In the genomic region with DNA sequence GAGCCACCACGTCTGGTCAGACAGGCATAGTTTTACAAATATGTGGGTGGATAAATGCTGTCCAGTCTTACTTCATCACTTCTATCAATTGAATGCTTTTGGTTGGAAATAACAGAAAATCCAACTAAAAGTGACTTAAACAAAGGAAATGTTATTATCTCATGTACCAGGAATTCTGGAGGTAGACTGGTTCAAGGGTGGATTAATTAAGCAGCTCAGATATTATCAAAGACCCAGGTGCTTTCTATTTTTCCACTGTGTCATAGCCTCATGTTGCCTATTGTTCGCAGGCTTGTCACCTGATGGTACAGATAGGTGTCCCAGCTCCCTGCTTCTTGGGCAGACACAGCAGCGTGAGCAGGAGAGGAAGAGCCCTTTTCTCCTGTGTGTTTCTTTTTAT, we compare ENCODE assay signal across 35 cellular contexts.
"Had no signal": no experiment of that assay in that cellular context is flagged by ENCODE, and none has a peak within 500 bp of the region (broad histone marks: within the 10 kb centered on the region; RNA-seq: fewer than 3 reads in every experiment).

No MANE protein-coding gene starts in this region.

- H3K9me3 ChIP-seq: adrenal gland, MG63, Peyer's patch had no signal

- H3K4me3 Mint-ChIP-seq: activated CD4-positive, alpha-beta T cell treated with anti-CD3 and anti-CD28 coated beads for 36 hours; activated CD4-positive, alpha-beta T cell treated with anti-CD3 and anti-CD28 coated beads, Interleukin-2, amount 10 ng/mL, durations not matched to agents 7 days and 5 days; activated CD8-positive, alpha-beta T cell treated with anti-CD3 and anti-CD28 coated beads, Interleukin-2, amount 10 ng/mL, durations not matched to agents 7 days and 5 days; activated naive CD4-positive, alpha-beta T cell treated with anti-CD3 and anti-CD28 coated beads for 36 hours; activated T-cell treated with anti-CD3 and anti-CD28 coated beads, Interleukin-2, amount 50 U/mL, for 4 hours; activated T-helper 1 cell treated with anti-CD3 and anti-CD28 coated beads, Interleukin-12 subunit alpha, Interleukin-12 subunit beta, Interleukin-2, Interleukin-4 antibody, amounts not matched to agents 30 ng/mL and 10 ng/mL and 1 ng/mL, durations not matched to agents 14 hours and 24 hours and 36 hours; brain; central memory CD8-positive, alpha-beta T cell; IgD-negative memory B cell; T-helper 1 cell treated with Interleukin-12 subunit alpha and Interleukin-12 subunit beta and Interleukin-4 antibody, amounts not matched to agents 30 μg/mL and 1 μg/mL, for 36 hours; T-helper 2 cell treated with Interferon-gamma antibody and Interleukin-4, amounts not matched to agents 5 μg/mL and 100 μg/mL, for 36 hours; WTC11 had no signal

- H3K27ac ChIP-seq: adrenal gland, cardiac muscle cell, Peyer's patch had no signal

- H3K27ac Mint-ChIP-seq: activated CD4-positive, alpha-beta T cell treated with anti-CD3 and anti-CD28 coated beads for 36 hours; activated CD4-positive, alpha-beta T cell treated with anti-CD3 and anti-CD28 coated beads, Interleukin-2, amount 10 ng/mL, durations not matched to agents 7 days and 5 days; activated CD8-positive, alpha-beta T cell treated with anti-CD3 and anti-CD28 coated beads, Interleukin-2, amount 10 ng/mL, durations not matched to agents 7 days and 5 days; activated naive CD4-positive, alpha-beta T cell treated with anti-CD3 and anti-CD28 coated beads for 36 hours; activated naive CD4-positive, alpha-beta T cell treated with anti-CD3 and anti-CD28 coated beads, Interleukin-2, amount 50 U/mL, for 72 hours; activated T-helper 1 cell treated with anti-CD3 and anti-CD28 coated beads, Interleukin-12 subunit alpha, Interleukin-12 subunit beta, Interleukin-2, Interleukin-4 antibody, amounts not matched to agents 30 ng/mL and 10 ng/mL and 1 ng/mL, durations not matched to agents 14 hours and 24 hours and 36 hours; brain; IgD-negative memory B cell; T-helper 1 cell treated with Interleukin-12 subunit alpha and Interleukin-12 subunit beta and Interleukin-4 antibody, amounts not matched to agents 30 μg/mL and 1 μg/mL, for 36 hours; T-helper 2 cell treated with Interferon-gamma antibody and Interleukin-4, amounts not matched to agents 5 μg/mL and 100 μg/mL, for 36 hours; WTC11 had no signal

- FAIRE-seq: TTC549 had no signal

- H3K36me3 ChIP-seq: adrenal gland, cardiac muscle cell, MG63, Peyer's patch had no signal

- H3K4me3 ChIP-seq: adrenal gland, cardiac muscle cell, MG63, Peyer's patch had no signal

- H3K36me3 Mint-ChIP-seq: activated naive CD4-positive, alpha-beta T cell treated with anti-CD3 and anti-CD28 coated beads, Interleukin-2, amount 50 U/mL, for 72 hours; brain; IgD-negative memory B cell; WTC11 had no signal

- H3K4me1 Mint-ChIP-seq: activated CD4-positive, alpha-beta T cell treated with anti-CD3 and anti-CD28 coated beads for 36 hours; activated CD4-positive, alpha-beta T cell treated with anti-CD3 and anti-CD28 coated beads, Interleukin-2, amount 10 ng/mL, durations not matched to agents 7 days and 5 days; brain; central memory CD8-positive, alpha-beta T cell; IgD-negative memory B cell; WTC11 had no signal

- H3K9me3 Mint-ChIP-seq: activated CD4-positive, alpha-beta T cell treated with anti-CD3 and anti-CD28 coated beads, Interleukin-2, amount 10 ng/mL, durations not matched to agents 7 days and 5 days; activated T-helper 1 cell treated with anti-CD3 and anti-CD28 coated beads, Interleukin-12 subunit alpha, Interleukin-12 subunit beta, Interleukin-2, Interleukin-4 antibody, amounts not matched to agents 30 ng/mL and 10 ng/mL and 1 ng/mL, durations not matched to agents 14 hours and 24 hours and 36 hours; central memory CD8-positive, alpha-beta T cell; T-helper 2 cell treated with Interferon-gamma antibody and Interleukin-4, amounts not matched to agents 5 μg/mL and 100 μg/mL, for 36 hours had no signal

- H3K27me3 Mint-ChIP-seq: activated CD4-positive, alpha-beta T cell treated with anti-CD3 and anti-CD28 coated beads for 36 hours; central memory CD8-positive, alpha-beta T cell; IgD-negative memory B cell had no signal

- H3K27me3 ChIP-seq: adrenal gland, cardiac muscle cell, Peyer's patch had no signal

- DNase-seq: activated CD4-positive, alpha-beta T cell treated with anti-CD3 and anti-CD28 coated beads for 36 hours; activated CD4-positive, alpha-beta T cell treated with anti-CD3 and anti-CD28 coated beads, Interleukin-2, amount 10 ng/mL, durations not matched to agents 7 days and 5 days; activated CD4-positive, alpha-beta T cell treated with anti-CD3 and anti-CD28 coated beads, Interleukin-2, amount 50 U/mL, for 48 hours; activated CD8-positive, alpha-beta memory T cell treated with anti-CD3 and anti-CD28 coated beads, Interleukin-2, amount 50 U/mL, for 4 hours; activated CD8-positive, alpha-beta T cell treated with anti-CD3 and anti-CD28 coated beads, Interleukin-2, amount 10 ng/mL, durations not matched to agents 7 days and 5 days; activated gamma-delta T cell treated with Interleukin-2 at 50 U/mL for 16 hours; activated naive CD4-positive, alpha-beta T cell treated with anti-CD3 and anti-CD28 coated beads for 36 hours; activated T-cell treated with anti-CD3 and anti-CD28 coated beads for 4 hours; activated T-cell treated with anti-CD3 and anti-CD28 coated beads, Interleukin-2, amount 50 U/mL, for 4 hours; adrenal gland; Kasumi-1; KG1; MG63; NCI-H1048; NCI-H1436 treated with DMSO at 0.1 percent for 48 hours; NCI-H1694 treated with DMSO at 0.1 percent for 48 hours; NCI-H2029; NCI-H510A; NCI-H526; NCI-H748 treated with DMSO at 0.1 percent for 48 hours; NK-92 treated with Interleukin-12 subunit alpha and Interleukin-12 subunit beta, amount 100 ng/mL, for 24 hours; PC-3; Peyer's patch; RPMI8226; SHP77 treated with DMSO at 0.1 percent for 48 hours had no signal

- H3K4me1 ChIP-seq: adrenal gland, Peyer's patch had no signal
